Comparison of ENCODE assay signal across 32 cellular contexts in the genomic region with DNA sequence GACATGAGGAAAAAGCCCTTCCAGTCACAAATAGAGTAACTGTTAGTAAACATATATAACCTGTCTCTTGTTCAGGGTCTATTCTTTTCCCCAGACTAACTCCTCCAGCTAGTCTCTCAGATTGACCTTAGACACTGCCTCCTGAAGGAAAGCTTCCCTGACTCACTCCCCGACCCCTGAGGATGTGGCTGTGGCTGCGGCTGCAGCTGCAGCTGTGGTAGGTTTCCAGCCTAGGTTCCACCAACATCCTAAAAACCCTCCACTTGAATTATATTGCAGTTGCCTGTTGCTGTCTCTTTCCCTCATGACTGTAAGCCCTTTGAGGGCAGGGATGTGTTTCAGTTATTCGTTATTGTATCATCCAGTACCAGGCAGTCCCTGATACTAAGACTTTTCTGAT.
"Had no signal": no experiment of that assay in that cellular context is flagged by ENCODE, and none has a peak within 500 bp of the region (broad histone marks: within the 10 kb centered on the region; RNA-seq: fewer than 3 reads in every experiment).

No MANE protein-coding gene starts in this region.

- DNase-seq: hippocampal formation; kidney; left colon; left lung; lower lobe of right lung; mammary epithelial cell; mesenchymal stem cell; naive thymus-derived CD8-positive, alpha-beta T cell; nucleus accumbens; pancreas; posterior cingulate gyrus; retina; right cardiac atrium; small intestine; stimulated activated CD4-positive, alpha-beta T cell treated with anti-CD3 and anti-CD28 coated beads, Interleukin-1b, Interleukin-23, amount 100 ng/mL, for 48 hours; stimulated activated CD4-positive, alpha-beta T cell treated with anti-CD3 and anti-CD28 coated beads, Interleukin-2, amount 100 ng/mL, for 48 hours; stimulated activated CD4-positive, alpha-beta T cell treated with anti-CD3 and anti-CD28 coated beads, Interleukin-4, amount 100 ng/mL, for 4 hours; stimulated activated CD8-positive, alpha-beta memory T cell treated with anti-CD3 and anti-CD28 coated beads, Interleukin-4, amount 100 ng/mL, for 48 hours; stimulated activated naive CD8-positive, alpha-beta T cell treated with anti-CD3 and anti-CD28 coated beads, Interleukin-15, Interleukin-2, amounts not matched to agents 100 U/mL and 50 U/mL, for 24 hours; stomach; testis; thyroid gland; transverse colon had no signal

- H3K9me3 ChIP-seq: left lung, lower lobe of right lung, pancreas, prostate gland, stomach, testis, thyroid gland, transverse colon, upper lobe of left lung, vagina had no signal

- H3K27ac ChIP-seq: left lung, lower lobe of right lung, pancreas, prostate gland, stomach, testis, thyroid gland, transverse colon, upper lobe of left lung, vagina had no signal

- H3K4me3 Mint-ChIP-seq: mesothelial cell of epicardium; naive thymus-derived CD8-positive, alpha-beta T cell; nephron; neural crest cell; stimulated activated memory B cell treated with anti-CD40 and anti-IgM and Interleukin-4, amounts not matched to agents 10 μg/mL and 1 μg/mL and 100 μg/mL, for 72 hours had no signal

- H3K4me1 Mint-ChIP-seq: mesothelial cell of epicardium; naive thymus-derived CD8-positive, alpha-beta T cell; neural crest cell; stimulated activated memory B cell treated with anti-CD40 and anti-IgM and Interleukin-4, amounts not matched to agents 10 μg/mL and 1 μg/mL and 100 μg/mL, for 72 hours had no signal

- ATAC-seq: left colon; left lung; lower lobe of right lung; naive thymus-derived CD8-positive, alpha-beta T cell; pancreas; right cardiac atrium; sciatic nerve; stimulated activated memory B cell treated with anti-CD40 and anti-IgM and Interleukin-4, amounts not matched to agents 10 μg/mL and 1 μg/mL and 100 μg/mL, for 72 hours; stimulated activated naive CD8-positive, alpha-beta T cell treated with anti-CD3 and anti-CD28 coated beads, Interleukin-15, Interleukin-2, amounts not matched to agents 100 U/mL and 50 U/mL, for 24 hours had no signal

- H3K36me3 Mint-ChIP-seq: mesothelial cell of epicardium; naive thymus-derived CD8-positive, alpha-beta T cell; stimulated activated memory B cell treated with anti-CD40 and anti-IgM and Interleukin-4, amounts not matched to agents 10 μg/mL and 1 μg/mL and 100 μg/mL, for 72 hours had no signal

- H3K36me3 ChIP-seq: left lung, lower lobe of right lung, pancreas, prostate gland, stomach, thyroid gland, transverse colon, upper lobe of left lung, vagina had no signal

- H3K4me3 ChIP-seq: left lung, lower lobe of right lung, pancreas, prostate gland, stomach, testis, thyroid gland, transverse colon, upper lobe of left lung, vagina had no signal

- H3K4me1 ChIP-seq: left lung, lower lobe of right lung, pancreas, prostate gland, stomach, testis, thyroid gland, transverse colon, upper lobe of left lung, vagina had no signal

- H3K9me3 Mint-ChIP-seq: nephron, neural crest cell had no signal

- FAIRE-seq: islet of Langerhans, kidney, pancreas, small intestine had no signal

- H3K27me3 ChIP-seq: left lung, pancreas, stomach, testis, thyroid gland, transverse colon, upper lobe of left lung, vagina had no signal
